Comparison of ENCODE assay signal across 15 cellular contexts in the genomic region with DNA sequence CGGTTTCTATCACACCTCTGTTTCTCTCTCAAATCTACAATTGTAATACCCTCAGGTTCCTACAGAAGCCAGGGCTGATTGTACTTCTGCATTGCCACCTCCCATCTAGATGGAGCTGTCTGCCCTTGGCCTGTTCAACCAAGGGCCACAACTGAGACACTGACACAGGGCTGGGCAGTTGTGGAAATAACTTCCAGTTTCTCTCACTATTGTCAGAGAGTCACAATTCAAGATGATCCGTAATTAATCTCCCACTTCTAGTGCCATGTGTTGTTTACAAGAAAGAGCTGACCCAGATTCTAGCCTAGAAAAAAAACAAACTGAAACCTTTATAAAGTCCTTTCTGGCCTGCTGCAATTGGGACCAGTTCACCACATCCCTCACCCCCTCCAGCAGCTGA. TPM values are rescaled to one million over a fixed set of nuclear protein-coding genes. Genes with fewer than 3 reads are reported as not detected.
"Had no signal": no experiment of that assay in that cellular context is flagged by ENCODE, and none has a peak within 500 bp of the region (broad histone marks: within the 10 kb centered on the region; RNA-seq: fewer than 3 reads in every experiment).

No MANE protein-coding gene starts in this region.

- ATAC-seq: activated CD8-positive, alpha-beta T cell treated with anti-CD3 and anti-CD28 coated beads for 36 hours; esophagus mucosa; T-cell had no signal

- H3K9me3 Mint-ChIP-seq: activated CD8-positive, alpha-beta T cell treated with anti-CD3 and anti-CD28 coated beads for 36 hours; activated naive CD4-positive, alpha-beta T cell treated with anti-CD3 and anti-CD28 coated beads for 36 hours; activated T-helper 1 cell treated with anti-CD3 and anti-CD28 coated beads, Interleukin-12 subunit alpha, Interleukin-12 subunit beta, Interleukin-2, Interleukin-4 antibody, amounts not matched to agents 30 ng/mL and 10 ng/mL and 1 ng/mL, durations not matched to agents 14 hours and 24 hours and 36 hours; dendritic cell treated with granulocyte-macrophage colony-stimulating factor and Interleukin-4, amounts not matched to agents 40 ng/mL and 50 ng/mL, for 4 days; neural crest cell; T-cell had no signal

- H3K27me3 ChIP-seq: ovary, transverse colon had no signal

- H3K4me1 Mint-ChIP-seq: T-cell had no signal

- H3K36me3 Mint-ChIP-seq: T-cell had no signal

- H3K4me3 Mint-ChIP-seq: activated CD8-positive, alpha-beta T cell treated with anti-CD3 and anti-CD28 coated beads for 36 hours; activated naive CD4-positive, alpha-beta T cell treated with anti-CD3 and anti-CD28 coated beads for 36 hours; activated T-helper 1 cell treated with anti-CD3 and anti-CD28 coated beads, Interleukin-12 subunit alpha, Interleukin-12 subunit beta, Interleukin-2, Interleukin-4 antibody, amounts not matched to agents 30 ng/mL and 10 ng/mL and 1 ng/mL, durations not matched to agents 14 hours and 24 hours and 36 hours; dendritic cell treated with granulocyte-macrophage colony-stimulating factor and Interleukin-4, amounts not matched to agents 40 ng/mL and 50 ng/mL, for 4 days; neural crest cell; T-cell had no signal

- H3K27ac Mint-ChIP-seq: activated CD8-positive, alpha-beta T cell treated with anti-CD3 and anti-CD28 coated beads for 36 hours; activated naive CD4-positive, alpha-beta T cell treated with anti-CD3 and anti-CD28 coated beads for 36 hours; activated T-helper 1 cell treated with anti-CD3 and anti-CD28 coated beads, Interleukin-12 subunit alpha, Interleukin-12 subunit beta, Interleukin-2, Interleukin-4 antibody, amounts not matched to agents 30 ng/mL and 10 ng/mL and 1 ng/mL, durations not matched to agents 14 hours and 24 hours and 36 hours; dendritic cell treated with granulocyte-macrophage colony-stimulating factor and Interleukin-4, amounts not matched to agents 40 ng/mL and 50 ng/mL, for 4 days; T-cell had no signal

- H3K4me3 ChIP-seq: ovary, SK-N-MC, smooth muscle cell, transverse colon had no signal

- H3K27ac ChIP-seq: ovary, SK-N-MC, transverse colon, VCaP had no signal

- DNase-seq: activated CD4-positive, alpha-beta T cell treated with anti-CD3 and anti-CD28 coated beads for 4 hours; activated CD8-positive, alpha-beta T cell treated with anti-CD3 and anti-CD28 coated beads for 36 hours; activated naive CD4-positive, alpha-beta T cell treated with anti-CD3 and anti-CD28 coated beads for 36 hours; central memory CD4-positive, alpha-beta T cell; ovary; T-cell; T1000; transverse colon had no signal

- H3K36me3 ChIP-seq: ovary, transverse colon had no signal

- H3K9me3 ChIP-seq: ovary, transverse colon had no signal

RNA-seq across cellular contexts. Expression of gene RCAN2, which starts 22.2 kb away (rescaled TPM):
- total RNA-seq: activated CD8-positive, alpha-beta T cell treated with anti-CD3 and anti-CD28 coated beads for 36 hours had no signal
